1 cellular context compared by ENCODE assay signal in the genomic region with DNA sequence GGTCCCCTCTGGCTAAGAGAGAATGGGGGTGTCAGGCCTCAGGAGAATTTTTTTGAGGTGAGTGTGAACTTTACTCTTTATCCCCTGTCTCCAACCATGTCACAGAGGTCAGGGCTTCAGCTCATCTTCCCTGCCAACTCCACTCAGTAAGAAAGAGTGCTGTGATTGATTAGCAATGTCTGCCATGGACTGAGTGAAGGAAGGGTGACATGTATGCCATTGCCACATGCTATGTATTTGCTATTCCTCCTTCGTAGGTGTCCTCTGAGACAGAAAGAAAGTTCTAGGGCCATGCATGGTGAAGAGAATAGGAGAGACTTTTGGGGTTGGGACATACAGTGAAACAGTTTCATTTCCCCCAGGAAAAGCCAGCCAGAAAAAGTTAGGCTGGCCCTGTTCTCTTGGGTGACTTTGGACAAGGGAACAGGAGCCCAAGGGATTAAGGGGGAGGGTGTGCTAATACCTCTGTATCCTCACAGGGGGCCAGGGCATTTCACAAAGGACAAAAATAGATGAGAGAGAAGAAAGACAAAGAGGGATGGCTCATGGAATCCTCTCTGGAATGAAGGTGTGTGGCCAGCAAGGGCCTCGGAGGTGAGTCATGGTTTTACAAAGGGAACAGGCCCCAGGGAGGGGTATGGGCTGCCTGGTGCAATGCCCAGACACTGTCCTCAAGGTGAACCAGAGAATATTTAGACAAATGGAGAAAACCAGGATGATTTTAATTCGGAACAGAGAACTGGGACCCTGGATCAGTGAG.
TF ChIP-seq lines count a peak whose summit lies in the region.

No MANE protein-coding gene starts in this region.

TF ChIP-seq in GM12878, 131 proteins besides CTCF, POLR2A, EP300 and RAD21 (continued from another document):
- TF ChIP-seq, protein P1, sequence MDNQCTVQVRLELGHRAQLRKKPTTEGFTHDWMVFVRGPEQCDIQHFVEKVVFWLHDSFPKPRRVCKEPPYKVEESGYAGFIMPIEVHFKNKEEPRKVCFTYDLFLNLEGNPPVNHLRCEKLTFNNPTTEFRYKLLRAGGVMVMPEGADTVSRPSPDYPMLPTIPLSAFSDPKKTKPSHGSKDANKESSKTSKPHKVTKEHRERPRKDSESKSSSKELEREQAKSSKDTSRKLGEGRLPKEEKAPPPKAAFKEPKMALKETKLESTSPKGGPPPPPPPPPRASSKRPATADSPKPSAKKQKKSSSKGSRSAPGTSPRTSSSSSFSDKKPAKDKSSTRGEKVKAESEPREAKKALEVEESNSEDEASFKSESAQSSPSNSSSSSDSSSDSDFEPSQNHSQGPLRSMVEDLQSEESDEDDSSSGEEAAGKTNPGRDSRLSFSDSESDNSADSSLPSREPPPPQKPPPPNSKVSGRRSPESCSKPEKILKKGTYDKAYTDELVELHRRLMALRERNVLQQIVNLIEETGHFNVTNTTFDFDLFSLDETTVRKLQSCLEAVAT (IDR thresholded peaks at IDR 0.05): peak; percentile 46; the same call in 1 of the 2 replicates
- TF ChIP-seq NR2C2 (IDR thresholded peaks at IDR 0.05; ENCODE audit: borderline replicate concordance, control insufficient read depth, insufficient read length, low read depth) (peak; percentile 20), SRF (IDR thresholded peaks at IDR 0.05; ENCODE audit: low read depth in 2 of 2, low read length in 2 of 2) (peak in 1 of 2 experiments; percentile 44; a peak in 1 of 4 replicates), BACH1 (IDR thresholded peaks at IDR 0.05; ENCODE audit: borderline replicate concordance) (no peak), BMI1 (IDR thresholded peaks at IDR 0.05; ENCODE audit: borderline replicate concordance) (no peak)
